Comparison of ENCODE assay signal across 27 cellular contexts in genomic region chr20:58470336-58470978, GRCh38. TPM values are rescaled to one million over a fixed set of nuclear protein-coding genes. Genes with fewer than 3 reads are reported as not detected.
"Had no signal": no experiment of that assay in that cellular context is flagged by ENCODE, and none has a peak within 500 bp of the region (broad histone marks: within the 10 kb centered on the region; RNA-seq: fewer than 3 reads in every experiment).

No MANE protein-coding gene starts in this region.

- H3K4me3 ChIP-seq: colonic mucosa, esophagus squamous epithelium, mucosa of descending colon, pancreas, suprapubic skin, transverse colon had no signal

- H3K4me3 Mint-ChIP-seq: central memory CD8-positive, alpha-beta T cell; dendritic cell treated with granulocyte-macrophage colony-stimulating factor and Interleukin-4, amounts not matched to agents 40 ng/mL and 50 ng/mL, for 4 days; mesothelial cell of epicardium; naive thymus-derived CD4-positive, alpha-beta T cell; nephron progenitor cell; stimulated activated naive CD8-positive, alpha-beta T cell treated with anti-CD3 and anti-CD28 coated beads, Interleukin-15, amount 100 ng/mL, for 72 hours had no signal

- H3K27me3 ChIP-seq: colonic mucosa, esophagus squamous epithelium, pancreas, suprapubic skin had no signal

- H3K4me1 Mint-ChIP-seq: central memory CD8-positive, alpha-beta T cell; naive thymus-derived CD4-positive, alpha-beta T cell; stimulated activated naive CD8-positive, alpha-beta T cell treated with anti-CD3 and anti-CD28 coated beads, Interleukin-15, amount 100 ng/mL, for 72 hours had no signal

- H3K9me3 ChIP-seq: colonic mucosa, esophagus squamous epithelium, mucosa of descending colon, pancreas, suprapubic skin, transverse colon had no signal

- H3K36me3 ChIP-seq: colonic mucosa, esophagus squamous epithelium, pancreas, suprapubic skin, transverse colon had no signal

- H3K9me3 Mint-ChIP-seq: central memory CD8-positive, alpha-beta T cell; dendritic cell treated with granulocyte-macrophage colony-stimulating factor and Interleukin-4, amounts not matched to agents 40 ng/mL and 50 ng/mL, for 4 days; mesothelial cell of epicardium; stimulated activated naive CD8-positive, alpha-beta T cell treated with anti-CD3 and anti-CD28 coated beads, Interleukin-15, amount 100 ng/mL, for 72 hours had no signal

- H3K4me1 ChIP-seq: colonic mucosa, pancreas, suprapubic skin had no signal

- FAIRE-seq: endometrium, keratinocyte, pancreas, small intestine had no signal

- H3K27me3 Mint-ChIP-seq: central memory CD8-positive, alpha-beta T cell; naive thymus-derived CD4-positive, alpha-beta T cell had no signal

- ATAC-seq: naive thymus-derived CD4-positive, alpha-beta T cell; stimulated activated naive CD8-positive, alpha-beta T cell treated with anti-CD3 and anti-CD28 coated beads, Interleukin-15, amount 100 ng/mL, for 72 hours had no signal

- DNase-seq: colonic mucosa; effector memory CD4-positive, alpha-beta T cell; erythroblast; esophagus squamous epithelium; foreskin melanocyte; hypothalamus; mesenchymal stem cell; mucosa of descending colon; naive thymus-derived CD4-positive, alpha-beta T cell; nephron progenitor cell; occipital lobe; pancreas; right cardiac atrium; small intestine; stimulated activated CD4-positive, alpha-beta T cell treated with anti-CD3 and anti-CD28 coated beads, Interleukin-15, amount 100 ng/mL, for 24 hours; stimulated activated CD4-positive, alpha-beta T cell treated with anti-CD3 and anti-CD28 coated beads, Interleukin-2, amount 100 ng/mL, for 48 hours; stimulated activated naive CD4-positive, alpha-beta T cell; stimulated activated naive CD8-positive, alpha-beta T cell treated with anti-CD3 and anti-CD28 coated beads, Interleukin-15, amount 100 ng/mL, for 72 hours; transverse colon had no signal

- H3K27ac ChIP-seq: colonic mucosa, esophagus squamous epithelium, pancreas, suprapubic skin had no signal

- H3K36me3 Mint-ChIP-seq: mesothelial cell of epicardium; naive thymus-derived CD4-positive, alpha-beta T cell had no signal

- H3K27ac Mint-ChIP-seq: dendritic cell treated with granulocyte-macrophage colony-stimulating factor and Interleukin-4, amounts not matched to agents 40 ng/mL and 50 ng/mL, for 4 days; mesothelial cell of epicardium; naive thymus-derived CD4-positive, alpha-beta T cell; nephron progenitor cell had no signal

RNA-seq across cellular contexts. Expression of gene APCDD1L, which starts 44.7 kb away (rescaled TPM):
- total RNA-seq: liver; lung microvascular endothelial cell; mesothelial cell of epicardium; naive thymus-derived CD4-positive, alpha-beta T cell; occipital lobe had no signal
